Comparison of ENCODE assay signal across 11 cellular contexts in genomic region chr3:19645093-19645492, GRCh38.
A peak's percentile ranks its signal among the peaks of the same experiment; 100 is the strongest.
DNase-seq lines count a peak whose midpoint lies in the region; ATAC-seq, FAIRE-seq and TF ChIP-seq lines count a peak whose summit lies in the region.
"Had no signal": no experiment of that assay in that cellular context is flagged by ENCODE, and none has a peak within 500 bp of the region (broad histone marks: within the 10 kb centered on the region; RNA-seq: fewer than 3 reads in every experiment).

No MANE protein-coding gene starts in this region.

- no peaks in the 10 kb centered on the region for H3K9me2 ChIP-seq in SU-DHL-6 (replicated peaks; ENCODE audit: insufficient read depth, low read length)

- no peaks in the 10 kb centered on the region for H3K79me2 ChIP-seq in SU-DHL-6 (ENCODE audit: insufficient read depth, low read length)
- H3K79me2 ChIP-seq in HepG2 (ENCODE audit: insufficient read depth, low read length), result no peaks in the 10 kb centered on the region

- no peak for TF ChIP-seq CTCF in SU-DHL-6 (IDR thresholded peaks at IDR 0.05; ENCODE audit: insufficient read depth, low read length, poor library complexity, severe bottlenecking)
- no peak for TF ChIP-seq CTCF in HepG2 (CRISPR knock-in tag; IDR thresholded peaks at IDR 0.05)

- no peaks in the 10 kb centered on the region for H3F3A ChIP-seq in SU-DHL-6 (ENCODE audit: insufficient read depth)

- POLR2A ChIA-PET in HepG2 (lab: Yijun Ruan, JAX), result no interaction called here

- no TSS peak for BruUV-seq in HepG2 (replicated peaks; lab: Mats Ljungman, UMichigan)

- H3K9me3 ChIP-seq in SU-DHL-6 (ENCODE audit: insufficient read depth, low read length), result no peaks in the 10 kb centered on the region
- peaks cover 88% of the 10 kb centered on the region for H3K9me3 ChIP-seq in HepG2 (ENCODE audit: low read length)

- H3K36me3 ChIP-seq in SU-DHL-6 (ENCODE audit: low read length), result no peaks in the 10 kb centered on the region
- no peaks in the 10 kb centered on the region for H3K36me3 ChIP-seq in HepG2 (replicated peaks in 1 of 2; ENCODE audit: control insufficient read depth in 1 of 2, insufficient read depth in 2 of 2, low read length in 2 of 2)

- H3K4me2 ChIP-seq in SU-DHL-6 (ENCODE audit: low read depth, low read length, poor library complexity, severe bottlenecking) (peak overlapping the region; percentile 14), HepG2 (ENCODE audit: low read depth, low read length) (no peak overlapping the region)

- DNase-seq in Caki2 (ENCODE audit: low read depth), result peak; percentile 10
- no peak for DNase-seq in iPS-NIHi11 (ENCODE audit: low spot score)
- DNase-seq in effector CD8-positive, alpha-beta T cell (lab: John Stamatoyannopoulos, UW), result no peak
- no peak for DNase-seq in stimulated activated CD4-positive, alpha-beta T cell treated with anti-CD3 and anti-CD28 coated beads, Interleukin-4, amount 100 ng/mL, for 1 hour
- no peak for DNase-seq in HepG2 (ENCODE audit: low spot score)
- DNase-seq: NCI-H526 treated with DMSO at 0.1 percent for 48 hours had no signal

- no peak for TF ChIP-seq POLR2A in HepG2 (IDR thresholded peaks at IDR 0.05; ENCODE audit: insufficient read depth in 1 of 2, low read depth in 2 of 2, low read length in 2 of 2)

- H3K27ac ChIP-seq in SU-DHL-6 (ENCODE audit: low read depth, low read length) (no peak overlapping the region), HepG2 (ENCODE audit: extremely low read length, insufficient read depth, low read length) (no peak overlapping the region)
- H3K27ac ChIP-seq: C4-2B had no signal

- peak; percentile 64 for ATAC-seq in GM18867 (IDR thresholded peaks at IDR 0.05; ENCODE audit: unreplicated experiment)
- ATAC-seq in HG03045 (IDR thresholded peaks at IDR 0.05; ENCODE audit: unreplicated experiment), result peak; percentile 47
- no peak for ATAC-seq in HepG2

- H3K9ac ChIP-seq in SU-DHL-6 (ENCODE audit: low read length) (no peak overlapping the region), HepG2 (ENCODE audit: insufficient read depth, low read depth, low read length) (no peak overlapping the region)

- CTCF ChIA-PET in HepG2 (lab: Yijun Ruan, JAX; ENCODE audit: low intra/inter-chr PET ratio, low total read pairs), result no interaction called here

- H4K20me1 ChIP-seq in SU-DHL-6 (ENCODE audit: low read depth, low read length) (no peaks in the 10 kb centered on the region), HepG2 (ENCODE audit: insufficient read depth, low read length) (no peaks in the 10 kb centered on the region)

- no peak for TF ChIP-seq EP300 in HepG2 (IDR thresholded peaks at IDR 0.05; ENCODE audit: low read depth in 2 of 2, low read length in 2 of 2)
- TF ChIP-seq EP300 in HepG2 (CRISPR knock-in tag; IDR thresholded peaks at IDR 0.05; ENCODE audit: borderline replicate concordance), result no peak

- H3K4me1 ChIP-seq in HepG2 (ENCODE audit: insufficient read depth, low read length), result no peaks in the 10 kb centered on the region

- H2AFZ ChIP-seq in SU-DHL-6 (ENCODE audit: low read depth, low read length, severe bottlenecking) (peak overlapping the region; percentile 55), HepG2 (ENCODE audit: low read length) (no peak overlapping the region)

- no peak for TF ChIP-seq RAD21 in HepG2 (CRISPR knock-in tag; IDR thresholded peaks at IDR 0.05)

- 0% methylated on average over 2 of the region's 2 CpGs for WGBS in HepG2 (ENCODE audit: low lambda C conversion rate)

- no peaks in the 10 kb centered on the region for H3K27me3 ChIP-seq in SU-DHL-6 (ENCODE audit: low read length)
- H3K27me3 ChIP-seq in HepG2 (ENCODE audit: control insufficient read depth in 1 of 2, insufficient read depth in 2 of 2, low read length in 2 of 2), result no peaks in the 10 kb centered on the region

- H3K4me3 ChIP-seq in SU-DHL-6 (ENCODE audit: insufficient read depth, low read length, poor library complexity, severe bottlenecking) (peak overlapping the region; percentile 4), HepG2 (replicated peaks in 1 of 3; ENCODE audit: insufficient read depth in 1 of 3, low read depth in 2 of 3, low read length in 3 of 3) (no peak overlapping the region)

- FAIRE-seq in HepG2 (lab: Jason Lieb, UNC), result no peak
- FAIRE-seq: endometrium had no signal

- in situ Hi-C loops in Caki2 (cut with HindIII; ENCODE audit: low pct_unique_long_range_greater_than_20kb, low sequenced_read_pairs), result no loop called here
- in situ Hi-C loops in HepG2 (cut with HindIII; ENCODE audit: extremely low pct_ligation_motif_present, low pct_unique_long_range_greater_than_20kb), result no loop called here

- intact Hi-C loops in HepG2 (cut with micrococcal nuclease; ENCODE audit: unreplicated experiment), result no loop called here

TF ChIP-seq in HepG2, 621 proteins besides CTCF, POLR2A, EP300 and RAD21:
- TF ChIP-seq MAFK (conservative IDR thresholded peaks at IDR 0.05 in 1 of 2, IDR thresholded peaks at IDR 0.05 in 1 of 2; ENCODE audit: low read length in 2 of 2) (0 out of 4 replicates have a peak, but pooled peaks of 1 of the 2 experiments have one; percentile 19), PAWR (CRISPR knock-in tag; IDR thresholded peaks at IDR 0.05; ENCODE audit: borderline replicate concordance) (no peak)
